In genomic region chr3:15345608-15346137, GRCh38 we compare ENCODE assay signal across 9 cellular contexts. TPM values are rescaled to one million over a fixed set of nuclear protein-coding genes. Genes with fewer than 3 reads are reported as not detected.
DNase-seq lines count a peak whose midpoint lies in the region; ATAC-seq and TF ChIP-seq lines count a peak whose summit lies in the region.
"Had no signal": no experiment of that assay in that cellular context is flagged by ENCODE, and none has a peak within 500 bp of the region (broad histone marks: within the 10 kb centered on the region; RNA-seq: fewer than 3 reads in every experiment).

No MANE protein-coding gene starts in this region.

- H3K36me3 ChIP-seq in mucosa of descending colon (ENCODE audit: low read depth) (no peaks in the 10 kb centered on the region), esophagus muscularis mucosa (no peaks in the 10 kb centered on the region)

- H3K9me3 ChIP-seq in mucosa of descending colon, result peaks cover under 1% of the 10 kb centered on the region
- peaks cover 0 to 5% (median 0%) of the 10 kb centered on the region in 4 donors for H3K9me3 ChIP-seq in esophagus muscularis mucosa

- H3K4me1 ChIP-seq in mucosa of descending colon (ENCODE audit: low read depth), result no peaks in the 10 kb centered on the region
- H3K4me1 ChIP-seq in esophagus muscularis mucosa, result no peaks in the 10 kb centered on the region

- no peaks in the 10 kb centered on the region for H3K27me3 Mint-ChIP-seq in activated T-cell treated with anti-CD3 and anti-CD28 coated beads, Interleukin-2, amount 50 U/mL, for 24 hours

- 73% methylated on average over 4 of the region's 4 CpGs for WGBS in esophagus muscularis mucosa

- TF ChIP-seq CTCF in mucosa of descending colon (IDR thresholded peaks at IDR 0.05) (no peak), esophagus muscularis mucosa (IDR thresholded peaks at IDR 0.05) (no peak)

- no peak overlapping the region for H3K4me3 Mint-ChIP-seq in activated T-cell treated with anti-CD3 and anti-CD28 coated beads, Interleukin-2, amount 50 U/mL, for 24 hours

- DNase-seq in mucosa of descending colon (no peak), esophagus muscularis mucosa (ENCODE audit: extremely low spot score) (no peak)
- DNase-seq in activated T-cell treated with anti-CD3 and anti-CD28 coated beads, Interleukin-2, amount 50 U/mL, for 24 hours, result no peak
- DNase-seq in activated CD4-positive, alpha-beta T cell treated with anti-CD3 and anti-CD28 coated beads, Interleukin-2, amount 50 U/mL, for 1 hour, result no peak
- no peak for DNase-seq in stimulated activated naive CD4-positive, alpha-beta T cell treated with Interleukin-2 at 50 U/mL for 16 hours (lab: John Stamatoyannopoulos, UW)

- H3K27ac Mint-ChIP-seq in activated T-cell treated with anti-CD3 and anti-CD28 coated beads, Interleukin-2, amount 50 U/mL, for 24 hours, result no peak overlapping the region

- peaks cover 40% of the 10 kb centered on the region for H3K4me1 Mint-ChIP-seq in activated T-cell treated with anti-CD3 and anti-CD28 coated beads, Interleukin-2, amount 50 U/mL, for 24 hours (ENCODE audit: low read depth)

- H3K27me3 ChIP-seq in esophagus muscularis mucosa, result no peaks in the 10 kb centered on the region

- H3K36me3 Mint-ChIP-seq in activated T-cell treated with anti-CD3 and anti-CD28 coated beads, Interleukin-2, amount 50 U/mL, for 24 hours (ENCODE audit: low read depth), result no peaks in the 10 kb centered on the region

- TF ChIP-seq POLR2A in esophagus muscularis mucosa (IDR thresholded peaks at IDR 0.05; ENCODE audit: low read depth), result no peak

- peak; percentile 90 for ATAC-seq in GM18858 (IDR thresholded peaks at IDR 0.05; ENCODE audit: unreplicated experiment)
- ATAC-seq in GM21528 (IDR thresholded peaks at IDR 0.05; ENCODE audit: low FRiP score, unreplicated experiment), result peak; percentile 94
- peak; percentile 78 for ATAC-seq in HG03457 (IDR thresholded peaks at IDR 0.05; ENCODE audit: unreplicated experiment)
- ATAC-seq in mucosa of descending colon, result peak; percentile 72

- H3K4me3 ChIP-seq in mucosa of descending colon, result no peak overlapping the region
- H3K4me3 ChIP-seq in esophagus muscularis mucosa, result no peak overlapping the region
- H3K4me3 ChIP-seq: SK-N-MC had no signal

- no peaks in the 10 kb centered on the region for H3K9me3 Mint-ChIP-seq in activated T-cell treated with anti-CD3 and anti-CD28 coated beads, Interleukin-2, amount 50 U/mL, for 24 hours

- TF ChIP-seq EP300 in esophagus muscularis mucosa (IDR thresholded peaks at IDR 0.05), result no peak

- H3K27ac ChIP-seq in esophagus muscularis mucosa (replicated peaks in 1 of 4), result no peak overlapping the region
- H3K27ac ChIP-seq: SK-N-MC had no signal

- intact Hi-C loops in mucosa of descending colon (cut with DNase I, micrococcal nuclease) (no loop called here), esophagus muscularis mucosa (cut with DNase I) (no loop called here)

RNA-seq across cellular contexts. Expression of gene SH3BP5, which starts 13.3 kb away (rescaled TPM):
- total RNA-seq in mucosa of descending colon (10 to 100 TPM in 2 of 3 donors, 1 to 10 TPM in 1; 5.9 to 20.8 (median 10.9) TPM), esophagus muscularis mucosa (10 to 100 TPM; 26.2 to 56.5 (median 38.2) TPM)
